25 cellular contexts compared by ENCODE assay signal in the genomic region with DNA sequence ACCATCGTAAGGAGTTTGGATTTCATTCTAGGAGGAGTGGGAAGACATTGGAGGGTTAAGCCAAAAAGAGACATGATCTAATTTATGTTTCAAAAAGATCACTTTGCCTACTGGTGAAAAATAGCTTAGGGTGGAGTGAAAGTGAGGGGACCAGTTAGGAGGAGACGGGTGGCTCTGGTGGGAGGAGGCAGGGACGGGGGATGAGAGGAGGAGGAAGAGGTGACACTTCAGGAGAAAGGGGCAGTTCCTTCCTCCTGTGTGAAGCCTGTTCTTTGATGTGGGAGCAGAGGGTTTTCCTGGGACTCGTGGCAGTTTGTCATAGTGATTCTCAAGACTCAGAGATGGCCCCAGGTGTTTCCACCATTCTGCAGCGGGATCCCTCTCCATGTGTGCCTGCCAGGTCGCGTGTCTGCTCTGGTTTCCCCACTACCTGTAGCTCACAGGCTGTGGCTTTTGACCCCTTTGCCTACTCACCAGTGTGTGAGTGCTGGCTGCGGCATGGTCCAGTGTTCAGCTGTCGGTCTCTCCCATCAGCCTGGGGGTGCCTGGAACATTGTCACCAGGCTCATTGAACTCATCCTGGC.
"Had no signal": no experiment of that assay in that cellular context is flagged by ENCODE, and none has a peak within 500 bp of the region (broad histone marks: within the 10 kb centered on the region; RNA-seq: fewer than 3 reads in every experiment).

No MANE protein-coding gene starts in this region.

- H3K36me3 Mint-ChIP-seq: activated naive CD4-positive, alpha-beta T cell treated with anti-CD3 and anti-CD28 coated beads, Interleukin-2, amount 50 U/mL, for 24 hours; naive thymus-derived CD4-positive, alpha-beta T cell; neural progenitor cell had no signal

- H3K4me2 ChIP-seq: neural progenitor cell had no signal

- H3K4me3 Mint-ChIP-seq: activated naive CD4-positive, alpha-beta T cell treated with anti-CD3 and anti-CD28 coated beads, Interleukin-2, amount 50 U/mL, for 24 hours; neural progenitor cell had no signal

- FAIRE-seq: frontal cortex, small intestine, TTC549 had no signal

- H3K9ac ChIP-seq: neural progenitor cell had no signal

- ATAC-seq: left lung; naive thymus-derived CD4-positive, alpha-beta T cell; sciatic nerve had no signal

- H3K4me3 ChIP-seq: coronary artery, esophagus muscularis mucosa, left lung, lung, neural progenitor cell, thyroid gland had no signal

- H3K4me1 ChIP-seq: left lung, neural progenitor cell, thyroid gland had no signal

- H3K27me3 ChIP-seq: left lung, neural progenitor cell, thyroid gland had no signal

- H3K9me3 Mint-ChIP-seq: activated naive CD4-positive, alpha-beta T cell treated with anti-CD3 and anti-CD28 coated beads, Interleukin-2, amount 50 U/mL, for 24 hours; naive thymus-derived CD4-positive, alpha-beta T cell; neural progenitor cell had no signal

- H3K4me1 Mint-ChIP-seq: activated naive CD4-positive, alpha-beta T cell treated with anti-CD3 and anti-CD28 coated beads, Interleukin-2, amount 50 U/mL, for 24 hours had no signal

- H3K27ac ChIP-seq: coronary artery, esophagus muscularis mucosa, left lung, neural progenitor cell, thyroid gland, WERI-Rb-1 had no signal

- H3K27ac Mint-ChIP-seq: naive thymus-derived CD4-positive, alpha-beta T cell; neural progenitor cell had no signal

- H3K9me3 ChIP-seq: esophagus muscularis mucosa, left lung, thyroid gland had no signal

- H3K36me3 ChIP-seq: esophagus muscularis mucosa, left lung, neural progenitor cell, thyroid gland, WERI-Rb-1 had no signal

- DNase-seq: activated CD4-positive, alpha-beta T cell treated with anti-CD3 and anti-CD28 coated beads for 1 hour; activated CD4-positive, alpha-beta T cell treated with anti-CD3 and anti-CD28 coated beads, Interleukin-2, amount 50 U/mL, for 1 hour; activated effector memory CD4-positive, alpha-beta T cell treated with Interleukin-2 at 50 U/mL for 16 hours; activated T-cell treated with anti-CD3 and anti-CD28 coated beads, Interleukin-2, amount 50 U/mL, for 48 hours; amniotic stem cell; cerebellar nuclear complex; hippocampal formation; kidney glomerular epithelial cell; left lung; naive thymus-derived CD4-positive, alpha-beta T cell; small intestine; stimulated activated CD8-positive, alpha-beta memory T cell treated with anti-CD3 and anti-CD28 coated beads, Interleukin-4, amount 100 ng/mL, for 48 hours; stimulated activated naive CD4-positive, alpha-beta T cell; substantia nigra; SW 1271; thyroid gland; WERI-Rb-1 had no signal
